In the genomic region with DNA sequence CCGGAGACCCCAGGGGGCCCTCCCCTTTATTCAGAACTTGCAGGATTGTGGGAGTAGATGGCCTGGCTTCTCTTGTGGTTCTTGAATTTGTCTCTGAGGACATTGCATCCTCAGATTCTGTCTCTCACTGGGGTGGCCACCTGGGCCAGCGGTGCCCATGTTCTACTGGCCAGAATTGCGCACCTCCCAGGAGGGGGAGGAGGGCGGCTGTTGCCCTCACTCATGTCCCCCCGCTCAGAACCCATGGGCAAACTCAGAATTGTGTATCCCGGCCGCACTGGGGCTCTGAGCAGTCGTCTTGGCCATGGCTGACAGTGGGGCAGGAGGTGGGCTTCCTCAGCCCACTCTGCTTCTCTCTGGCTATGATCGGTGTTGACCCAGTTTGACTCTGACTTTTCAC, we compare ENCODE assay signal across 24 cellular contexts.
"Had no signal": no experiment of that assay in that cellular context is flagged by ENCODE, and none has a peak within 500 bp of the region (broad histone marks: within the 10 kb centered on the region; RNA-seq: fewer than 3 reads in every experiment).

No MANE protein-coding gene starts in this region.

- H3K27ac ChIP-seq: KMS-11, PC-9, Peyer's patch, SJCRH30 had no signal

- ATAC-seq: K562, Right ventricle myocardium inferior, SK-N-SH treated with all-trans-retinoic acid at 6 μM for 48 hours had no signal

- H3K4me1 ChIP-seq: SJCRH30 had no signal

- H3K9me3 ChIP-seq: Peyer's patch, SJCRH30 had no signal

- H3K27me3 Mint-ChIP-seq: IgD-negative memory B cell had no signal

- H3K9ac ChIP-seq: KMS-11 had no signal

- H3K4me3 ChIP-seq: K562, PC-9, Peyer's patch, SJCRH30 had no signal

- H2AFZ ChIP-seq: PC-9 had no signal

- H3K4me2 ChIP-seq: KMS-11, PC-9 had no signal

- H3K36me3 ChIP-seq: Peyer's patch, SJCRH30 had no signal

- H3K27me3 ChIP-seq: Peyer's patch, SJCRH30 had no signal

- DNase-seq: Kasumi-1, MM.1S, NCI-H1092 treated with DMSO at 0.1 percent for 48 hours, NCI-H1436, NCI-H187, NCI-H2029, NCI-H2081 treated with DMSO at 0.1 percent for 48 hours, NCI-H2171, NCI-H226, NCI-H446, NCI-H510A, NCI-H524 treated with DMSO at 0.1 percent for 48 hours, NCI-H69, NCI-H774, OCI-M1, SHP77 treated with DMSO at 0.1 percent for 48 hours, SJCRH30 had no signal

- H3K9me3 Mint-ChIP-seq: IgD-negative memory B cell had no signal
